Comparison of ENCODE assay signal across 10 cellular contexts in genomic region chr5:133824661-133825254, GRCh38.
A peak's percentile ranks its signal among the peaks of the same experiment; 100 is the strongest.
DNase-seq lines count a peak whose midpoint lies in the region; ATAC-seq, FAIRE-seq and TF ChIP-seq lines count a peak whose summit lies in the region.
"Had no signal": no experiment of that assay in that cellular context is flagged by ENCODE, and none has a peak within 500 bp of the region (broad histone marks: within the 10 kb centered on the region; RNA-seq: fewer than 3 reads in every experiment).

No MANE protein-coding gene starts in this region.

- DNase-seq in HepG2 (ENCODE audit: low spot score): no peak
- no peak for DNase-seq in MV-4-11 (lab: John Stamatoyannopoulos, UW)
- no peak for DNase-seq in Kasumi-1 (lab: John Stamatoyannopoulos, UW)
- no peak for DNase-seq in esophagus squamous epithelium (lab: John Stamatoyannopoulos, UW)
- DNase-seq in DMS153 (lab: John Stamatoyannopoulos, UW): no peak

- no peak for TF ChIP-seq RAD21 in HepG2 (CRISPR knock-in tag; IDR thresholded peaks at IDR 0.05)

- H3K9me3 ChIP-seq in HepG2 (ENCODE audit: low read length) (no peaks in the 10 kb centered on the region), esophagus squamous epithelium (no peaks in the 10 kb centered on the region)

- H3K9ac ChIP-seq in HepG2 (ENCODE audit: insufficient read depth, low read depth, low read length): no peak overlapping the region

- H3K27me3 ChIP-seq in HepG2 (ENCODE audit: control insufficient read depth in 1 of 2, insufficient read depth in 2 of 2, low read length in 2 of 2) (peaks cover 0 to 9% of the 10 kb centered on the region in 2 experiments; a peak in 3 of 5 replicates), esophagus squamous epithelium (peaks cover 0 to 63% (median 0%) of the 10 kb centered on the region in 4 donors)

- H2AFZ ChIP-seq in HepG2 (ENCODE audit: low read length): no peak overlapping the region

- TF ChIP-seq CTCF in HepG2 (CRISPR knock-in tag; IDR thresholded peaks at IDR 0.05): no peak
- TF ChIP-seq CTCF in esophagus squamous epithelium (IDR thresholded peaks at IDR 0.05): no peak

- no peak for FAIRE-seq in HepG2 (lab: Jason Lieb, UNC)
- FAIRE-seq: H1 had no signal

- intact Hi-C loops in HepG2 (cut with micrococcal nuclease; ENCODE audit: unreplicated experiment): no loop called here
- intact Hi-C loops in esophagus squamous epithelium (cut with DNase I): no loop called here

- BruUV-seq in HepG2 (replicated peaks; lab: Mats Ljungman, UMichigan): no TSS peak

- H3K36me3 ChIP-seq in HepG2 (replicated peaks in 1 of 2; ENCODE audit: control insufficient read depth in 1 of 2, insufficient read depth in 2 of 2, low read length in 2 of 2) (no peaks in the 10 kb centered on the region), esophagus squamous epithelium (no peaks in the 10 kb centered on the region)

- H3K79me2 ChIP-seq in HepG2 (ENCODE audit: insufficient read depth, low read length): no peaks in the 10 kb centered on the region

- TF ChIP-seq EP300 in HepG2 (IDR thresholded peaks at IDR 0.05; ENCODE audit: low read depth in 2 of 2, low read length in 2 of 2) (no peak), HepG2 (CRISPR knock-in tag; IDR thresholded peaks at IDR 0.05; ENCODE audit: borderline replicate concordance) (no peak)

- POLR2A ChIA-PET in HepG2 (lab: Yijun Ruan, JAX): no interaction called here

- in situ Hi-C loops in HepG2 (cut with HindIII; ENCODE audit: extremely low pct_ligation_motif_present, low pct_unique_long_range_greater_than_20kb): no loop called here

- H3K4me2 ChIP-seq in HepG2 (ENCODE audit: low read depth, low read length): no peak overlapping the region

- CTCF ChIA-PET in HepG2 (lab: Yijun Ruan, JAX; ENCODE audit: low intra/inter-chr PET ratio, low total read pairs): no interaction called here

- H3K4me3 ChIP-seq in HepG2 (replicated peaks in 1 of 3; ENCODE audit: insufficient read depth in 1 of 3, low read depth in 2 of 3, low read length in 3 of 3): no peak overlapping the region
- H3K4me3 ChIP-seq in esophagus squamous epithelium: no peak overlapping the region

- WGBS in HepG2 (ENCODE audit: low lambda C conversion rate): 0% methylated on average over 1 of the region's 6 CpGs
- 55 to 93% methylated on average over 4 to 5 of the region's 6 CpGs for WGBS in esophagus squamous epithelium, 2 donors

- H3K27ac ChIP-seq in HepG2 (ENCODE audit: extremely low read length, insufficient read depth, low read length): no peak overlapping the region
- no peak overlapping the region for H3K27ac ChIP-seq in esophagus squamous epithelium

- no peaks in the 10 kb centered on the region for H4K20me1 ChIP-seq in HepG2 (ENCODE audit: insufficient read depth, low read length)

- TF ChIP-seq POLR2A in HepG2 (IDR thresholded peaks at IDR 0.05; ENCODE audit: insufficient read depth in 1 of 2, low read depth in 2 of 2, low read length in 2 of 2): no peak
- no peak for TF ChIP-seq POLR2A in esophagus squamous epithelium (IDR thresholded peaks at IDR 0.05)

- ATAC-seq in GM18517 (IDR thresholded peaks at IDR 0.05; ENCODE audit: unreplicated experiment) (peak; percentile 75), GM21367 (IDR thresholded peaks at IDR 0.05; ENCODE audit: unreplicated experiment) (peak; percentile 75), HG03378 (IDR thresholded peaks at IDR 0.05; ENCODE audit: unreplicated experiment) (peak; percentile 74), HepG2 (peak; percentile 52; the same call in 2 of the 3 replicates)
- ATAC-seq: Panc1 had no signal

- peaks cover 9% of the 10 kb centered on the region for H3K4me1 ChIP-seq in HepG2 (ENCODE audit: insufficient read depth, low read length)
- peaks cover 0 to 21% (median 13%) of the 10 kb centered on the region in 3 donors for H3K4me1 ChIP-seq in esophagus squamous epithelium

TF ChIP-seq in HepG2, 621 proteins besides CTCF, POLR2A, EP300 and RAD21 (continues in another document):
- TF ChIP-seq ZNF562 (CRISPR knock-in tag; IDR thresholded peaks at IDR 0.05; ENCODE audit: borderline replicate concordance): no peak
- no peak for TF ChIP-seq RARA (CRISPR knock-in tag; IDR thresholded peaks at IDR 0.05)
- TF ChIP-seq, protein P1, sequence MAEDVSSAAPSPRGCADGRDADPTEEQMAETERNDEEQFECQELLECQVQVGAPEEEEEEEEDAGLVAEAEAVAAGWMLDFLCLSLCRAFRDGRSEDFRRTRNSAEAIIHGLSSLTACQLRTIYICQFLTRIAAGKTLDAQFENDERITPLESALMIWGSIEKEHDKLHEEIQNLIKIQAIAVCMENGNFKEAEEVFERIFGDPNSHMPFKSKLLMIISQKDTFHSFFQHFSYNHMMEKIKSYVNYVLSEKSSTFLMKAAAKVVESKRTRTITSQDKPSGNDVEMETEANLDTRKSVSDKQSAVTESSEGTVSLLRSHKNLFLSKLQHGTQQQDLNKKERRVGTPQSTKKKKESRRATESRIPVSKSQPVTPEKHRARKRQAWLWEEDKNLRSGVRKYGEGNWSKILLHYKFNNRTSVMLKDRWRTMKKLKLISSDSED (CRISPR knock-in tag; IDR thresholded peaks at IDR 0.05): no peak
- no peak for TF ChIP-seq HMGXB3 (CRISPR knock-in tag; IDR thresholded peaks at IDR 0.05; ENCODE audit: borderline replicate concordance)
- TF ChIP-seq ZEB1 (IDR thresholded peaks at IDR 0.05; ENCODE audit: insufficient replicate concordance, low read depth): no peak
- TF ChIP-seq ARID5B (CRISPR knock-in tag; IDR thresholded peaks at IDR 0.05): no peak
- no peak for TF ChIP-seq ZNF343 (CRISPR knock-in tag; IDR thresholded peaks at IDR 0.05)
- TF ChIP-seq, protein P2, sequence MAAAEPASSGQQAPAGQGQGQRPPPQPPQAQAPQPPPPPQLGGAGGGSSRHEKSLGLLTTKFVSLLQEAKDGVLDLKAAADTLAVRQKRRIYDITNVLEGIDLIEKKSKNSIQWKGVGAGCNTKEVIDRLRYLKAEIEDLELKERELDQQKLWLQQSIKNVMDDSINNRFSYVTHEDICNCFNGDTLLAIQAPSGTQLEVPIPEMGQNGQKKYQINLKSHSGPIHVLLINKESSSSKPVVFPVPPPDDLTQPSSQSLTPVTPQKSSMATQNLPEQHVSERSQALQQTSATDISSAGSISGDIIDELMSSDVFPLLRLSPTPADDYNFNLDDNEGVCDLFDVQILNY (CRISPR knock-in tag; conservative IDR thresholded peaks at IDR 0.05): no peak
- TF ChIP-seq ZNF879 (CRISPR knock-in tag; IDR thresholded peaks at IDR 0.05): no peak
- TF ChIP-seq ZNF432 (CRISPR knock-in tag; IDR thresholded peaks at IDR 0.05; ENCODE audit: borderline replicate concordance): no peak
- TF ChIP-seq ZNF17 (CRISPR knock-in tag; IDR thresholded peaks at IDR 0.05): no peak
